Comparison of ENCODE assay signal across 9 cellular contexts in genomic region chr2:20666114-20666363, GRCh38. TPM values are rescaled to one million over a fixed set of nuclear protein-coding genes. Genes with fewer than 3 reads are reported as not detected.
A peak's percentile ranks its signal among the peaks of the same experiment; 100 is the strongest.
DNase-seq lines count a peak whose midpoint lies in the region; ATAC-seq, FAIRE-seq and TF ChIP-seq lines count a peak whose summit lies in the region.
"Had no signal": no experiment of that assay in that cellular context is flagged by ENCODE, and none has a peak within 500 bp of the region (broad histone marks: within the 10 kb centered on the region; RNA-seq: fewer than 3 reads in every experiment).

No MANE protein-coding gene starts in this region.

- H4K20me1 ChIP-seq in hepatocyte (ENCODE audit: insufficient read depth, poor library complexity, severe bottlenecking), result no peaks in the 10 kb centered on the region

- H3K4me3 Mint-ChIP-seq in T-cell, result peak overlapping the region; percentile 73 to 80 (median 79)
- peak overlapping the region; percentile 90 for H3K4me3 Mint-ChIP-seq in stimulated activated memory B cell treated with anti-CD40 and anti-IgM and Interleukin-4, amounts not matched to agents 10 μg/mL and 1 μg/mL and 100 μg/mL, for 72 hours

- H3K9me2 ChIP-seq in hepatocyte (replicated peaks; ENCODE audit: insufficient read depth), result no peaks in the 10 kb centered on the region

- peak overlapping the region; percentile 86 for H2AFZ ChIP-seq in hepatocyte

- no peaks in the 10 kb centered on the region for H3K36me3 ChIP-seq in hepatocyte (replicated peaks; ENCODE audit: insufficient read depth, low read depth)
- no peaks in the 10 kb centered on the region for H3K36me3 ChIP-seq in small intestine (ENCODE audit: control insufficient read depth in 2 of 2, insufficient read depth in 2 of 2, low read length in 2 of 2)
- H3K36me3 ChIP-seq: pancreas had no signal

- H3K27ac ChIP-seq in hepatocyte (no peak overlapping the region), small intestine (ENCODE audit: low read depth in 1 of 2, low read length in 1 of 2) (no peak overlapping the region)

- peaks cover 45 to 76% of the 10 kb centered on the region in 2 donors for H3K27me3 Mint-ChIP-seq in T-cell
- no peaks in the 10 kb centered on the region for H3K27me3 Mint-ChIP-seq in stimulated activated memory B cell treated with anti-CD40 and anti-IgM and Interleukin-4, amounts not matched to agents 10 μg/mL and 1 μg/mL and 100 μg/mL, for 72 hours

- CTCF ChIA-PET in T-cell (lab: Charles Lee), result interaction anchor here (0.9 to 2.0 kb wide), 4 partner anchors 9 to 297 kb away, joined by 3 to 7 read pairs (median 4); partner anchors contain the start of gene HS1BP3 (in 1 of the 2)

- ATAC-seq in T-cell (replicated peaks in 1 of 4), result peak in 3 of 4 experiments; percentile 5 to 23 (median 17)
- peak; percentile 11 for ATAC-seq in stimulated activated memory B cell treated with anti-CD40 and anti-IgM and Interleukin-4, amounts not matched to agents 10 μg/mL and 1 μg/mL and 100 μg/mL, for 72 hours

- H3K4me1 Mint-ChIP-seq in T-cell, result peaks cover 6 to 23% (median 18%) of the 10 kb centered on the region in 3 donors
- peaks cover 70% of the 10 kb centered on the region for H3K4me1 Mint-ChIP-seq in stimulated activated memory B cell treated with anti-CD40 and anti-IgM and Interleukin-4, amounts not matched to agents 10 μg/mL and 1 μg/mL and 100 μg/mL, for 72 hours

- no peak for TF ChIP-seq CTCF in hepatocyte (IDR thresholded peaks at IDR 0.05; ENCODE audit: poor library complexity)

- H3K4me1 ChIP-seq in hepatocyte (ENCODE audit: insufficient read depth) (peaks cover 11% of the 10 kb centered on the region), small intestine (ENCODE audit: control insufficient read depth in 2 of 2, insufficient read depth in 1 of 2, low read depth in 1 of 2, low read length in 1 of 2) (no peaks in the 10 kb centered on the region)
- H3K4me1 ChIP-seq: pancreas had no signal

- H3K27me3 ChIP-seq in hepatocyte (peaks cover 90% of the 10 kb centered on the region), small intestine (ENCODE audit: control insufficient read depth in 2 of 2, insufficient read depth in 2 of 2, low read length in 2 of 2) (peaks cover 32 to 65% of the 10 kb centered on the region in 2 donors)

- H3K4me3 ChIP-seq in hepatocyte (peak overlapping the region; percentile 26), small intestine (ENCODE audit: low read depth in 1 of 2, low read length in 2 of 2) (peak overlapping the region in 1 of 2 donors; percentile 53)

- POLR2A ChIA-PET in T-cell (lab: Charles Lee), result no interaction called here

- intact Hi-C loops in posterior vena cava (cut with DNase I), result loop anchor here (5.0 to 10.0 kb wide), 3 partner anchors 296 to 459 kb away; partner anchors contain the start of gene TDRD15 (in 1 of the 2)

- H3K9me3 ChIP-seq in hepatocyte (ENCODE audit: low read depth) (no peaks in the 10 kb centered on the region), small intestine (ENCODE audit: control insufficient read depth, low read depth) (no peaks in the 10 kb centered on the region)
- H3K9me3 ChIP-seq: pancreas had no signal

- DNase-seq in NCI-H2227 (lab: John Stamatoyannopoulos, UW; ENCODE audit: unreplicated experiment) (peak; percentile 33), NCI-H2227 treated with DMSO at 0.1 percent for 48 hours (lab: John Stamatoyannopoulos, UW) (no peak), T-cell (no peak), hepatocyte (ENCODE audit: low spot score) (no peak), small intestine (no peak), posterior vena cava (ENCODE audit: low spot score) (no peak)
- DNase-seq in stimulated activated CD4-positive, alpha-beta T cell treated with anti-CD3 and anti-CD28 coated beads, Interleukin-15, amount 100 ng/mL, for 24 hours, result no peak

- no peak overlapping the region for H3K27ac Mint-ChIP-seq in T-cell
- peak overlapping the region; percentile 89 for H3K27ac Mint-ChIP-seq in stimulated activated memory B cell treated with anti-CD40 and anti-IgM and Interleukin-4, amounts not matched to agents 10 μg/mL and 1 μg/mL and 100 μg/mL, for 72 hours

- under 1% methylated on average over 32 of the region's 32 CpGs for WGBS in hepatocyte (ENCODE audit: low lambda C conversion rate, missing lambda C conversion rate)
- WGBS in small intestine, 3 donors, result 1% methylated on average over 30 to 32 of the region's 32 CpGs

- H3K4me2 ChIP-seq in hepatocyte, result peak overlapping the region; percentile 96

- H3K79me2 ChIP-seq in hepatocyte, result no peaks in the 10 kb centered on the region

- H3K36me3 Mint-ChIP-seq in T-cell, result no peaks in the 10 kb centered on the region
- no peaks in the 10 kb centered on the region for H3K36me3 Mint-ChIP-seq in stimulated activated memory B cell treated with anti-CD40 and anti-IgM and Interleukin-4, amounts not matched to agents 10 μg/mL and 1 μg/mL and 100 μg/mL, for 72 hours

- H3K9me3 Mint-ChIP-seq in T-cell, result no peaks in the 10 kb centered on the region
- H3K9me3 Mint-ChIP-seq in stimulated activated memory B cell treated with anti-CD40 and anti-IgM and Interleukin-4, amounts not matched to agents 10 μg/mL and 1 μg/mL and 100 μg/mL, for 72 hours, result no peaks in the 10 kb centered on the region

- FAIRE-seq in small intestine (lab: Jason Lieb, UNC), result no peak
- FAIRE-seq: pancreas had no signal

RNA-seq across cellular contexts. Expression of gene GDF7, which starts 0.9 kb away (rescaled TPM):
- total RNA-seq in T-cell (under 1 TPM; 0.10 to 0.51 (median 0.16) TPM), hepatocyte (0.24 and 0.37 TPM in 2 replicates), posterior vena cava (1 to 10 TPM; 3.6 to 3.8 TPM)
- polyA plus RNA-seq in hepatocyte (0.10 and 0.24 TPM in 2 replicates), small intestine (under 1 TPM in 1 of 3 donors, not detected in 2; 0.16 TPM)

RNA-seq across cellular contexts. Expression of gene HS1BP3, which starts 15.1 kb away (rescaled TPM):
- total RNA-seq in T-cell (10 to 100 TPM; 11.1 to 20.7 (median 17.2) TPM), hepatocyte (25.8 and 26.8 TPM in 2 replicates), posterior vena cava (10 to 100 TPM; 37.1 to 41.8 TPM)
- polyA plus RNA-seq in hepatocyte (26.3 and 29.6 TPM in 2 replicates), small intestine (10 to 100 TPM; 18.5 to 23.5 (median 23.2) TPM)
